In the genomic region with DNA sequence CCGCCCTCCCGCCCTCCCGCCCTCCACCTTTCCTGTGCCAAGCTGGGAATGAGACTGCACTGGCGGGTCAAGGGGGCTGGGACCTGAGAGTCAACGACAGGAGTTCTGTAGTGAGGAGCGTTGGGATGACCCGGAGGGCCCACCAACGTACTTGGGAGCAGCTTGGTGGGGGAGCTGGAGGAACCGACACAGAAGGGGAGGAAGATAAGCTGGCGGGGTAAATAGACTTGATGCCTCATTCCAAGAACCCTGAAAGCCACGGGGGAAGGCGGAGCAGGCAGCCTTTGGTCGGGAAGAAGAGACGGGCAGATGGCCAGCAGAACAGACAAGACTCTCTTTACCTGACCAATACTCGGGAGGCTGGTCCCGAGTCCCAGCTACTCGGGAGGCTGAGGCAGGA, we compare ENCODE assay signal across 8 cellular contexts. TPM values are rescaled to one million over a fixed set of nuclear protein-coding genes. Genes with fewer than 3 reads are reported as not detected.
DNase-seq lines count a peak whose midpoint lies in the region; ATAC-seq and TF ChIP-seq lines count a peak whose summit lies in the region.

No MANE protein-coding gene starts in this region.

- H3K9ac ChIP-seq in HUES6 (ENCODE audit: low read length): peak overlapping the region; percentile 70
- peak overlapping the region in 1 of 2 donors; percentile 40 for H3K9ac ChIP-seq in colonic mucosa (ENCODE audit: low read depth in 2 of 2, low read length in 2 of 2)

- intact Hi-C loops in colonic mucosa (cut with DNase I): no loop called here

- peaks cover 9 to 17% (median 16%) of the 10 kb centered on the region in 4 donors for H3K4me1 Mint-ChIP-seq in naive thymus-derived CD8-positive, alpha-beta T cell

- H3K36me3 ChIP-seq in HUES6 (ENCODE audit: control insufficient read depth, insufficient read depth, low read length): no peaks in the 10 kb centered on the region
- no peaks in the 10 kb centered on the region for H3K36me3 ChIP-seq in colonic mucosa

- POLR2A ChIA-PET in AG04450 (lab: Yijun Ruan, JAX): interaction anchor here (0.6 kb wide), 1 partner anchor 29 kb away, joined by 3 read pairs; no protein-coding TSS in a partner anchor
- POLR2A ChIA-PET in naive thymus-derived CD8-positive, alpha-beta T cell (lab: Charles Lee): no interaction called here

- DNase-seq in AG04450 (ENCODE audit: low read depth, low spot score): no peak
- DNase-seq in colonic mucosa: no peak
- DNase-seq in naive thymus-derived CD8-positive, alpha-beta T cell: peak in 1 of 10 donors; percentile 3
- DNase-seq in hippocampal formation (lab: John Stamatoyannopoulos, UW): no peak
- no peak for DNase-seq in SIG-M5 treated with dmso at 0.1 percent for 504 hours (lab: John Stamatoyannopoulos, UW; ENCODE audit: unreplicated experiment)

- H3K4me1 ChIP-seq in HUES6 (ENCODE audit: control insufficient read depth, insufficient read depth, low read length): peaks cover 20% of the 10 kb centered on the region
- H3K4me1 ChIP-seq in colonic mucosa: no peaks in the 10 kb centered on the region

- peaks cover 34% of the 10 kb centered on the region for H3K27me3 ChIP-seq in AG04450 (ENCODE audit: control insufficient read depth, insufficient read depth, low read length)
- peaks cover 5% of the 10 kb centered on the region; the same call in 1 of the 2 replicates for H3K27me3 ChIP-seq in HUES6 (ENCODE audit: control insufficient read depth, insufficient read depth, low read length)
- H3K27me3 ChIP-seq in colonic mucosa: no peaks in the 10 kb centered on the region

- H3K4me3 ChIP-seq in AG04450 (ENCODE audit: low read depth, low read length): peak overlapping the region; percentile 50
- H3K4me3 ChIP-seq in HUES6 (ENCODE audit: low read depth, low read length): peak overlapping the region; percentile 69
- peak overlapping the region; percentile 44 for H3K4me3 ChIP-seq in colonic mucosa

- H3K27ac ChIP-seq in AG04450 (ENCODE audit: low read depth, low read length): no peak overlapping the region
- H3K27ac ChIP-seq in HUES6 (ENCODE audit: low read depth, low read length): no peak overlapping the region
- H3K27ac ChIP-seq in colonic mucosa: no peak overlapping the region

- no peaks in the 10 kb centered on the region for H3K36me3 Mint-ChIP-seq in naive thymus-derived CD8-positive, alpha-beta T cell

- peak overlapping the region; percentile 70 to 89 (median 86) for H3K4me3 Mint-ChIP-seq in naive thymus-derived CD8-positive, alpha-beta T cell

- H3K9me3 ChIP-seq in AG04450 (ENCODE audit: control insufficient read depth, insufficient read depth, low read length) (no peaks in the 10 kb centered on the region), HUES6 (ENCODE audit: control insufficient read depth, insufficient read depth, low read depth, low read length) (no peaks in the 10 kb centered on the region), colonic mucosa (no peaks in the 10 kb centered on the region)

- CTCF ChIA-PET in AG04450 (lab: Charles Lee): interaction anchor here (0.7 to 2.0 kb wide), 4 partner anchors 22 to 108 kb away, joined by 3 to 5 read pairs (median 3); no protein-coding TSS in a partner anchor

- H3K27me3 Mint-ChIP-seq in naive thymus-derived CD8-positive, alpha-beta T cell: peaks cover 0 to 37% (median 0%) of the 10 kb centered on the region in 5 donors

- TF ChIP-seq CTCF in AG04450 (IDR thresholded peaks at IDR 0.05; ENCODE audit: low read depth, low read length) (no peak), colonic mucosa (IDR thresholded peaks at IDR 0.05) (no peak)

- H3K27ac Mint-ChIP-seq in naive thymus-derived CD8-positive, alpha-beta T cell: peak overlapping the region in 6 of 10 donors; percentile 4 to 84 (median 54)

- no peaks in the 10 kb centered on the region for H3K9me3 Mint-ChIP-seq in naive thymus-derived CD8-positive, alpha-beta T cell

- no peak for ATAC-seq in naive thymus-derived CD8-positive, alpha-beta T cell
- ATAC-seq in GM21786 (IDR thresholded peaks at IDR 0.05; ENCODE audit: unreplicated experiment) (no peak), GM18867 (IDR thresholded peaks at IDR 0.05; ENCODE audit: unreplicated experiment) (no peak)

RNA-seq across cellular contexts. Expression of gene FMN1, which starts 0.3 kb away (rescaled TPM):
- polyA plus RNA-seq in AG04450 (2011; rRNA removed): 3.1 and 3.7 TPM in 2 replicates
- polyA minus RNA-seq in AG04450 (2011; rRNA and poly(A)+ RNA removed): 22.1 and 35.0 TPM in 2 replicates
- 10 to 100 TPM; 23.5 to 32.0 TPM for total RNA-seq in colonic mucosa
- under 1 TPM; 0.19 to 0.21 TPM for total RNA-seq in naive thymus-derived CD8-positive, alpha-beta T cell
- polyA plus RNA-seq in naive thymus-derived CD8-positive, alpha-beta T cell: under 1 TPM in 1 of 3 donors, not detected in 2; 0.42 TPM

Comparison
In these comparisons a context has a peak if more than half of its experiments do, and no peak if none do; other contexts are left out.
1. RNA of gene FMN1, which starts 0.3 kb away (total RNA-seq): 23.5 to 32.0 TPM in colonic mucosa; 0.19 to 0.21 TPM in naive thymus-derived CD8-positive, alpha-beta T cell; every median in the first group is over 10 times any median in the second.
2. Peak in every context shown above with its lines, with median percentiles within 50 percentile points of each other: H3K4me3 ChIP-seq.